ENCODE assay signal across 1 cellular context in the genomic region with DNA sequence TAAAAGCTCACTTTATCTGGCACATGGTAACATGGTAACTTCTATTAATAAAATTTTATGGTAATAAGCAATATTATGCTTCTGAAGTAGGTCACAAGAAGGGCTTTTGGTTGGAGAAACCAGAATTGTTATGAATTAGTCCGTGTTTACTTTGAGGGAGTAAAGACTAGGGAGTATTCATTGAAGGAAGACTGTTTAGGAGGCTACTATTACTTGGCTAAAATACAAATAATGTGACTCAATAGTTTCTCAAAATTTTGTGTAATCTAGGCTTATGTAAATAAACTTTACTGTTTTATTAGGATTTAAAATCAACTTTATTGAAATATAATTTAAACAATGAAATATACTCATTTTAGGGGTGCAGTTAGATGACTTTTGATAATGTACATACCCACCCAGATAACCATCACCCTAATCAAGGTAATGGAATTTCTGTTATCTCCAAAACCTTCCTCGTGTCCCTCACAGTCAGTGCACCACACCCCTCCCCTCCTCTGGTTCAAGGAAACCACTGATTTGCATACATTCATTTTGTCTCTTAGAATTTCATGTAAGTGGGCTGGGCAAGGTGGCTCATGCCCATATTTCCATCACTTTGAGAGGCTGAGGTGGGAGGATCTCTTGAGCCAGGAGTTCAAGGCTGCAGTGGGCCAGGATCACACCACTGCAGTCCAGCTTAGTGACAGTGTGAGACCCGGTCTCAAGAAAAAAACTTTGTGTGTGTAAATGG.
TF ChIP-seq lines count a peak whose summit lies in the region.

No MANE protein-coding gene starts in this region.

TF ChIP-seq in GM12878, 131 proteins besides CTCF, POLR2A, EP300 and RAD21 (continued from another document):
- TF ChIP-seq POU2F2 (IDR thresholded peaks at IDR 0.05; ENCODE audit: borderline replicate concordance, low read depth, low read length), result peak; percentile 92; the same call in 2 of the 3 replicates
- TF ChIP-seq, protein P1, sequence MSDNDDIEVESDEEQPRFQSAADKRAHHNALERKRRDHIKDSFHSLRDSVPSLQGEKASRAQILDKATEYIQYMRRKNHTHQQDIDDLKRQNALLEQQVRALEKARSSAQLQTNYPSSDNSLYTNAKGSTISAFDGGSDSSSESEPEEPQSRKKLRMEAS (IDR thresholded peaks at IDR 0.05; ENCODE audit: low read depth, low read length), result no peak
